In genomic region chr2:136056077-136056688, GRCh38 we compare ENCODE assay signal across 13 cellular contexts.
A peak's percentile ranks its signal among the peaks of the same experiment; 100 is the strongest.
DNase-seq lines count a peak whose midpoint lies in the region; ATAC-seq, FAIRE-seq and TF ChIP-seq lines count a peak whose summit lies in the region.
"Had no signal": no experiment of that assay in that cellular context is flagged by ENCODE, and none has a peak within 500 bp of the region (broad histone marks: within the 10 kb centered on the region; RNA-seq: fewer than 3 reads in every experiment).

No MANE protein-coding gene starts in this region.

- peak overlapping the region in 1 of 2 donors; percentile 51 for H3K4me3 Mint-ChIP-seq in effector memory CD8-positive, alpha-beta T cell

- peak overlapping the region; percentile 99 for H3K27ac ChIP-seq in KMS-11
- H3K27ac ChIP-seq in spleen: peak overlapping the region in 2 of 8 donors; percentile 36 to 59
- H3K27ac ChIP-seq in HepG2 (ENCODE audit: extremely low read length, insufficient read depth, low read length): no peak overlapping the region

- no peak overlapping the region for H3K4me3 ChIP-seq in KMS-11 (IDR thresholded peaks at IDR 0.05; ENCODE audit: insufficient read depth, low read depth, low read length)
- no peak overlapping the region for H3K4me3 ChIP-seq in spleen
- H3K4me3 ChIP-seq in HepG2 (replicated peaks in 1 of 3; ENCODE audit: insufficient read depth in 1 of 3, low read depth in 2 of 3, low read length in 3 of 3): no peak overlapping the region
- H3K4me3 ChIP-seq: K562 had no signal

- H3K27me3 Mint-ChIP-seq in effector memory CD8-positive, alpha-beta T cell: no peaks in the 10 kb centered on the region

- in situ Hi-C loops in GM13976 (cut with MboI; ENCODE audit: low sequenced_read_pairs, unreplicated experiment) (no loop called here), HepG2 (cut with HindIII; ENCODE audit: extremely low pct_ligation_motif_present, low pct_unique_long_range_greater_than_20kb) (no loop called here)

- FAIRE-seq in HepG2 (lab: Jason Lieb, UNC): no peak
- FAIRE-seq: astrocyte, H54, K562 had no signal

- H3K79me2 ChIP-seq in KMS-11 (ENCODE audit: insufficient read depth, low read depth): no peaks in the 10 kb centered on the region
- H3K79me2 ChIP-seq in HepG2 (ENCODE audit: insufficient read depth, low read length): no peaks in the 10 kb centered on the region

- H3K4me1 ChIP-seq in KMS-11 (ENCODE audit: low read depth, poor library complexity, severe bottlenecking) (peaks cover 68% of the 10 kb centered on the region), spleen (peaks cover 13 to 79% (median 48%) of the 10 kb centered on the region in 6 donors), HepG2 (ENCODE audit: insufficient read depth, low read length) (no peaks in the 10 kb centered on the region)

- H3K9ac ChIP-seq in KMS-11: peak overlapping the region; percentile 66; the same call in 1 of the 2 replicates
- H3K9ac ChIP-seq in HepG2 (ENCODE audit: insufficient read depth, low read depth, low read length): no peak overlapping the region

- POLR2A ChIA-PET in HepG2 (lab: Yijun Ruan, JAX): no interaction called here

- peak; percentile 39 for ATAC-seq in GM18861 (IDR thresholded peaks at IDR 0.05; ENCODE audit: unreplicated experiment)
- ATAC-seq in GM21786 (IDR thresholded peaks at IDR 0.05; ENCODE audit: unreplicated experiment): peak; percentile 38
- ATAC-seq in effector memory CD8-positive, alpha-beta T cell (replicated peaks): peak; percentile 32
- ATAC-seq in Right ventricle myocardium inferior: no peak
- no peak for ATAC-seq in HepG2
- ATAC-seq: K562 had no signal

- peaks cover 40 to 56% of the 10 kb centered on the region in 2 donors for H3K4me1 Mint-ChIP-seq in effector memory CD8-positive, alpha-beta T cell (ENCODE audit: low read depth in 2 of 2)

- no peaks in the 10 kb centered on the region for H3K36me3 Mint-ChIP-seq in effector memory CD8-positive, alpha-beta T cell (ENCODE audit: insufficient read depth)

- no peak for TF ChIP-seq POLR2A in spleen (IDR thresholded peaks at IDR 0.05)
- no peak for TF ChIP-seq POLR2A in HepG2 (IDR thresholded peaks at IDR 0.05; ENCODE audit: insufficient read depth in 1 of 2, low read depth in 2 of 2, low read length in 2 of 2)

- H3K36me3 ChIP-seq in KMS-11 (ENCODE audit: insufficient read depth) (no peaks in the 10 kb centered on the region), spleen (no peaks in the 10 kb centered on the region), HepG2 (replicated peaks in 1 of 2; ENCODE audit: control insufficient read depth in 1 of 2, insufficient read depth in 2 of 2, low read length in 2 of 2) (no peaks in the 10 kb centered on the region)

- peak in 1 of 3 experiments; percentile 3 for DNase-seq in effector memory CD8-positive, alpha-beta T cell
- DNase-seq in GM13976 (ENCODE audit: low spot score): no peak
- DNase-seq in Right ventricle myocardium inferior (ENCODE audit: missing footprints): no peak
- DNase-seq in spleen: no peak
- DNase-seq in HepG2 (ENCODE audit: low spot score): no peak
- DNase-seq: kidney glomerular epithelial cell, NCI-H82 had no signal

- peak overlapping the region; percentile 34; the same call in 1 of the 2 replicates for H2AFZ ChIP-seq in KMS-11 (ENCODE audit: low read depth)
- no peak overlapping the region for H2AFZ ChIP-seq in HepG2 (ENCODE audit: low read length)

- TF ChIP-seq EP300 in HepG2 (IDR thresholded peaks at IDR 0.05; ENCODE audit: low read depth in 2 of 2, low read length in 2 of 2): no peak
- no peak for TF ChIP-seq EP300 in HepG2 (CRISPR knock-in tag; IDR thresholded peaks at IDR 0.05; ENCODE audit: borderline replicate concordance)

- peak overlapping the region; percentile 100 for H3K4me2 ChIP-seq in KMS-11
- H3K4me2 ChIP-seq in HepG2 (ENCODE audit: low read depth, low read length): no peak overlapping the region

- H3K27ac Mint-ChIP-seq in effector memory CD8-positive, alpha-beta T cell: peak overlapping the region; percentile 0 to 78

- TF ChIP-seq CTCF in KMS-11 (conservative IDR thresholded peaks at IDR 0.05; ENCODE audit: low read depth, low read length) (no peak), GM13976 (IDR thresholded peaks at IDR 0.05; ENCODE audit: borderline replicate concordance, control extremely low read depth, extremely low read depth, insufficient read depth, missing control alignments) (no peak), spleen (IDR thresholded peaks at IDR 0.05 in 8 of 11, conservative IDR thresholded peaks at IDR 0.05 in 3 of 11) (no peak), HepG2 (CRISPR knock-in tag; IDR thresholded peaks at IDR 0.05) (no peak)

- intact Hi-C loops in Right ventricle myocardium inferior (cut with DNase I): no loop called here
- intact Hi-C loops in spleen (cut with DNase I; ENCODE audit: low total_unique reads): no loop called here
- intact Hi-C loops in HepG2 (cut with micrococcal nuclease; ENCODE audit: unreplicated experiment): no loop called here

- CTCF ChIA-PET in HepG2 (lab: Yijun Ruan, JAX; ENCODE audit: low intra/inter-chr PET ratio, low total read pairs): no interaction called here

- H4K20me1 ChIP-seq in KMS-11 (ENCODE audit: insufficient read depth): no peaks in the 10 kb centered on the region
- no peaks in the 10 kb centered on the region for H4K20me1 ChIP-seq in HepG2 (ENCODE audit: insufficient read depth, low read length)

- no TSS peak for BruUV-seq in HepG2 (replicated peaks; lab: Mats Ljungman, UMichigan)

- H3K9me3 ChIP-seq in spleen (no peaks in the 10 kb centered on the region), HepG2 (ENCODE audit: low read length) (no peaks in the 10 kb centered on the region)

- peaks cover 0 to 1% of the 10 kb centered on the region in 2 donors for H3K9me3 Mint-ChIP-seq in effector memory CD8-positive, alpha-beta T cell

- no peak for TF ChIP-seq RAD21 in HepG2 (CRISPR knock-in tag; IDR thresholded peaks at IDR 0.05)

- WGBS in spleen, 5 donors: 63 to 77% (median 70%) methylated on average over 5 of the region's 5 CpGs
- 34% methylated on average over 5 of the region's 5 CpGs for WGBS in HepG2 (ENCODE audit: low lambda C conversion rate)

- H3K27me3 ChIP-seq in KMS-11 (ENCODE audit: insufficient read depth, low read depth): no peaks in the 10 kb centered on the region
- H3K27me3 ChIP-seq in spleen (replicated peaks in 1 of 7): no peaks in the 10 kb centered on the region
- no peaks in the 10 kb centered on the region for H3K27me3 ChIP-seq in HepG2 (ENCODE audit: control insufficient read depth in 1 of 2, insufficient read depth in 2 of 2, low read length in 2 of 2)

TF ChIP-seq in HepG2, 621 proteins besides CTCF, POLR2A, EP300 and RAD21:
- TF ChIP-seq ATRX (CRISPR knock-in tag; IDR thresholded peaks at IDR 0.05; ENCODE audit: borderline replicate concordance) (no peak), PBX3 (CRISPR knock-in tag; IDR thresholded peaks at IDR 0.05; ENCODE audit: borderline replicate concordance) (no peak), ZNF589 (CRISPR knock-in tag; conservative IDR thresholded peaks at IDR 0.05) (no peak), MXD4 (CRISPR knock-in tag; IDR thresholded peaks at IDR 0.05) (no peak), MATR3 (CRISPR knock-in tag; IDR thresholded peaks at IDR 0.05) (no peak)

Comparison
In these comparisons a context has a peak if more than half of its experiments do, and no peak if none do; other contexts are left out.
1. ATAC-seq: peak in GM18861 (single experiment), GM21786 (single experiment) and effector memory CD8-positive, alpha-beta T cell (single experiment); none in Right ventricle myocardium inferior (single experiment) and HepG2 (single experiment).